ENCODE assay signal across 1 cellular context in genomic region chr17:50556803-50557202, GRCh38.
TF ChIP-seq lines count a peak whose summit lies in the region.

No MANE protein-coding gene starts in this region.

TF ChIP-seq in K562, 482 proteins besides CTCF, POLR2A, EP300 and RAD21:
- TF ChIP-seq NFIC (IDR thresholded peaks at IDR 0.05) = peak; percentile 58
- TF ChIP-seq XRCC5 (IDR thresholded peaks at IDR 0.05; ENCODE audit: low read depth, low read length) = no peak
